In the genomic region with DNA sequence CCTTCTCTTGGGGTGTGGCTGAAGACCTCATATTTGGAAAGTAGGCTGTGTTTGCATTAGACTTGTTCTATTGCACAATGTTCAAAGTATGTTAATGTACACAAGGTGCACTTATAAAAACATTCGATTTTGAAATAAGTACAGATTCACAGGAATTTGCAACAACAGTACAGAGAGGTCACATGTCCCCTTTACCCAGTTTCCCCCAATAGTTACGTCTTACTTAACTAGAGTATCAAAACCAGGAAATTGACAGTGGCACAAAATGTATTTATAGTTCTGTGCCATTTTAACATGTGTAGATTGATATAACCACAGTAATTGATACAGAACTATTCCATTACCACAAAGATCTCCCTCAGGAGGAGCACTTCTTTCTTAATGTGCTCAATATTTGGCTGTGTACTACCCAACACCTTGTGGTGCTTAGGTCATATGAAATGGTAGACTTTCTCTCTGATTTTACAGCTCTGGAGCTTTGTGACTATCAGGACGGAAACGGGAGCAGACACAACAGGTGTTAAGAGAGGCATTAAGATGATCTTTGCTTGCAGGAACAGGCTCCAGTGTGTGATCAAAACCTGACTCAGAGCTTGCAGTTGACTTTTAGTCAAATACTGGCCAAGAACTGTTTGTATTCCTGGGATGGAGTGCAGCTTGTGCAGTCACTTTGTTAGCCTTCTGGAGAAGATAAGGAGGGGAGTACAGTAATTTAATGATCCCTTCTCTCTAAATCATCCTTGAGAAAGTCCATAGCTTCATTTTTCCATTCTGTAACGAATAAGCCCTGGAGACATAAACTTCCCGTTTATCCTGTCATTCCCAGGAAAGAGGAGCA, we compare ENCODE assay signal across 9 cellular contexts. TPM values are rescaled to one million over a fixed set of nuclear protein-coding genes. Genes with fewer than 3 reads are reported as not detected.
DNase-seq lines count a peak whose midpoint lies in the region; ATAC-seq and TF ChIP-seq lines count a peak whose summit lies in the region.
"Had no signal": no experiment of that assay in that cellular context is flagged by ENCODE, and none has a peak within 500 bp of the region (broad histone marks: within the 10 kb centered on the region; RNA-seq: fewer than 3 reads in every experiment).

No MANE protein-coding gene starts in this region.

- H3K27me3 ChIP-seq in Panc1 (ENCODE audit: control insufficient read depth, insufficient read depth, low read length) (no peaks in the 10 kb centered on the region), esophagus muscularis mucosa (no peaks in the 10 kb centered on the region)

- DNase-seq in Calu3, result no peak
- peak; percentile 61 for DNase-seq in Panc1 (ENCODE audit: low read depth, low spot score)
- no peak for DNase-seq in esophagus muscularis mucosa (ENCODE audit: extremely low spot score)
- no peak for DNase-seq in sciatic nerve (ENCODE audit: low spot score)
- no peak for DNase-seq in H4 (ENCODE audit: low spot score)
- DNase-seq in retina, result no peak
- DNase-seq: NCI-H226 had no signal

- ATAC-seq in Panc1, result peak; percentile 70
- ATAC-seq in sciatic nerve, result peak; percentile 3
- no peak for ATAC-seq in GM19351 (IDR thresholded peaks at IDR 0.05; ENCODE audit: unreplicated experiment)
- no peak for ATAC-seq in HG02981 (IDR thresholded peaks at IDR 0.05; ENCODE audit: unreplicated experiment)

- no peaks in the 10 kb centered on the region for H3K27me3 Mint-ChIP-seq in Calu3 (ENCODE audit: unreplicated experiment)

- peaks cover 34% of the 10 kb centered on the region for H3K4me1 Mint-ChIP-seq in Calu3 (ENCODE audit: low read depth, unreplicated experiment)

- H3K9me3 ChIP-seq in Panc1 (ENCODE audit: control insufficient read depth, insufficient read depth, low read depth, low read length) (no peaks in the 10 kb centered on the region), esophagus muscularis mucosa (no peaks in the 10 kb centered on the region)

- H3K36me3 ChIP-seq in Panc1 (ENCODE audit: control insufficient read depth, insufficient read depth, low read length) (no peaks in the 10 kb centered on the region), esophagus muscularis mucosa (no peaks in the 10 kb centered on the region)

- H3K4me1 ChIP-seq in Panc1 (ENCODE audit: control insufficient read depth, insufficient read depth, low read length) (peaks cover 25% of the 10 kb centered on the region), esophagus muscularis mucosa (peaks cover 37 to 68% (median 57%) of the 10 kb centered on the region in 4 donors)

- TF ChIP-seq CTCF in Calu3 (IDR thresholded peaks at IDR 0.05; ENCODE audit: unreplicated experiment) (no peak), Panc1 (IDR thresholded peaks at IDR 0.05) (no peak), esophagus muscularis mucosa (IDR thresholded peaks at IDR 0.05) (no peak)

- peaks cover 20% of the 10 kb centered on the region for H3K36me3 Mint-ChIP-seq in Calu3 (ENCODE audit: insufficient read depth, unreplicated experiment)

- intact Hi-C loops in Calu3 (cut with micrococcal nuclease; ENCODE audit: unreplicated experiment), result no loop called here
- intact Hi-C loops in Panc1 (cut with micrococcal nuclease; ENCODE audit: unreplicated experiment), result no loop called here
- intact Hi-C loops in esophagus muscularis mucosa (cut with DNase I), result loop anchor here (5.0 kb wide), 1 partner anchor 105 kb away; a partner anchor contains a TSS
- intact Hi-C loops in sciatic nerve (cut with DNase I), result no loop called here

- 31% methylated on average over 6 of the region's 6 CpGs for WGBS in esophagus muscularis mucosa

- in situ Hi-C loops in Panc1 (cut with HindIII; ENCODE audit: low pct_unique_long_range_greater_than_20kb, low sequenced_read_pairs), result no loop called here

- peak overlapping the region; percentile 27 for H3K27ac Mint-ChIP-seq in Calu3 (ENCODE audit: unreplicated experiment)

- no peak overlapping the region for H3K4me3 Mint-ChIP-seq in Calu3 (ENCODE audit: low read depth, unreplicated experiment)

- no peak overlapping the region for H3K4me3 ChIP-seq in Panc1 (ENCODE audit: low read depth in 2 of 2, low read length in 2 of 2)
- no peak overlapping the region for H3K4me3 ChIP-seq in esophagus muscularis mucosa

- no peaks in the 10 kb centered on the region for H3K9me3 Mint-ChIP-seq in Calu3 (ENCODE audit: low read depth, unreplicated experiment)

- POLR2A ChIA-PET in Panc1 (lab: Charles Lee), result interaction anchor here (0.5 kb wide), 1 partner anchor 642 kb away, joined by 9 read pairs; no protein-coding TSS in a partner anchor

- H3K27ac ChIP-seq in Panc1 (ENCODE audit: low read length) (peak overlapping the region; percentile 84), esophagus muscularis mucosa (replicated peaks in 1 of 4) (peak overlapping the region; percentile 94 to 97 (median 96))

- CTCF ChIA-PET in Calu3 (lab: Charles Lee) (interaction anchor here (0.7 to 1.3 kb wide), 2 partner anchors 94 to 349 kb away, joined by 3 to 4 read pairs; no protein-coding TSS in a partner anchor), Panc1 (lab: Charles Lee) (interaction anchor here (0.7 kb wide), 1 partner anchor 94 kb away, joined by 4 read pairs; no protein-coding TSS in a partner anchor)

- BruUV-seq in Calu3 (replicated peaks; lab: Mats Ljungman, UMichigan) (no TSS peak), Panc1 (replicated peaks; lab: Mats Ljungman, UMichigan) (no TSS peak)

- no peak for TF ChIP-seq POLR2A in esophagus muscularis mucosa (IDR thresholded peaks at IDR 0.05; ENCODE audit: low read depth)

- TF ChIP-seq EP300 in esophagus muscularis mucosa (IDR thresholded peaks at IDR 0.05), result no peak

RNA-seq across cellular contexts. Expression of a gene that starts 2.7 kb away (rescaled TPM):
- total RNA-seq in Calu3 (2022) (25.2 and 25.5 TPM in 2 replicates), Panc1 (2021; ENCODE audit: unreplicated experiment) (81.2 TPM), esophagus muscularis mucosa (100 to 1,000 TPM; 250 to 554 (median 444) TPM), sciatic nerve (301 TPM)
- 61.2 TPM for polyA plus RNA-seq in Panc1 (2012; ENCODE audit: insufficient read length)
- total RNA-seq in H4 (2014; rRNA removed; shearing (Covaris generic)), result 38.2 and 47.0 TPM in 2 replicates

Comparison
In these comparisons a context has a peak if more than half of its experiments do, and no peak if none do; other contexts are left out.
1. ATAC-seq: peak in Panc1 (single experiment) and sciatic nerve (single experiment); none in GM19351 (single experiment) and HG02981 (single experiment).